20 cellular contexts compared by ENCODE assay signal in genomic region chr12:105744659-105745058, GRCh38.
"Had no signal": no experiment of that assay in that cellular context is flagged by ENCODE, and none has a peak within 500 bp of the region (broad histone marks: within the 10 kb centered on the region; RNA-seq: fewer than 3 reads in every experiment).

No MANE protein-coding gene starts in this region.

- H3K36me3 Mint-ChIP-seq: naive B cell; stimulated activated memory B cell treated with anti-CD40 and anti-IgM and Interleukin-4, amounts not matched to agents 10 μg/mL and 1 μg/mL and 100 μg/mL, for 72 hours had no signal

- DNase-seq: dermis blood vessel endothelial cell; erythroblast; foreskin keratinocyte; kidney glomerular epithelial cell; mesendoderm; naive B cell; psoas muscle; retina; right lobe of liver; spleen; stimulated activated CD4-positive, alpha-beta T cell treated with anti-CD3 and anti-CD28 coated beads, Interleukin-15, amount 100 ng/mL, for 24 hours; stimulated activated CD4-positive, alpha-beta T cell treated with anti-CD3 and anti-CD28 coated beads, Interleukin-1b, Interleukin-23, amount 100 ng/mL, for 48 hours; stimulated activated CD4-positive, alpha-beta T cell treated with anti-CD3 and anti-CD28 coated beads, Interleukin-4, amount 100 ng/mL, for 24 hours; tibial artery; upper lobe of left lung; uterus had no signal

- FAIRE-seq: islet of Langerhans had no signal

- H3K27ac Mint-ChIP-seq: naive B cell; stimulated activated memory B cell treated with anti-CD40 and anti-IgM and Interleukin-4, amounts not matched to agents 10 μg/mL and 1 μg/mL and 100 μg/mL, for 72 hours; stimulated activated naive CD8-positive, alpha-beta T cell treated with anti-CD3 and anti-CD28 coated beads, Interleukin-15, Interleukin-2, amounts not matched to agents 100 ng/mL and 50 ng/mL, for 24 hours had no signal

- H3K36me3 ChIP-seq: right lobe of liver, spleen, tibial artery, upper lobe of left lung, uterus had no signal

- H3K4me1 ChIP-seq: right lobe of liver had no signal

- H3K27me3 ChIP-seq: foreskin keratinocyte, right lobe of liver, tibial artery, upper lobe of left lung, uterus had no signal

- H3K4me1 Mint-ChIP-seq: naive B cell; stimulated activated memory B cell treated with anti-CD40 and anti-IgM and Interleukin-4, amounts not matched to agents 10 μg/mL and 1 μg/mL and 100 μg/mL, for 72 hours had no signal

- ATAC-seq: foreskin keratinocyte; psoas muscle; right lobe of liver; stimulated activated memory B cell treated with anti-CD40 and anti-IgM and Interleukin-4, amounts not matched to agents 10 μg/mL and 1 μg/mL and 100 μg/mL, for 72 hours had no signal

- H3K27ac ChIP-seq: foreskin keratinocyte, psoas muscle, right lobe of liver, spleen, upper lobe of left lung, uterus had no signal

- H3K27me3 Mint-ChIP-seq: stimulated activated memory B cell treated with anti-CD40 and anti-IgM and Interleukin-4, amounts not matched to agents 10 μg/mL and 1 μg/mL and 100 μg/mL, for 72 hours; stimulated activated naive CD8-positive, alpha-beta T cell treated with anti-CD3 and anti-CD28 coated beads, Interleukin-15, Interleukin-2, amounts not matched to agents 100 ng/mL and 50 ng/mL, for 24 hours had no signal

- H3K9me3 ChIP-seq: psoas muscle, right lobe of liver, spleen, tibial artery, upper lobe of left lung, uterus had no signal

- H3K4me3 ChIP-seq: psoas muscle, right lobe of liver, spleen, tibial artery, upper lobe of left lung, uterus had no signal

- H3K9me3 Mint-ChIP-seq: naive B cell; nephron; stimulated activated memory B cell treated with anti-CD40 and anti-IgM and Interleukin-4, amounts not matched to agents 10 μg/mL and 1 μg/mL and 100 μg/mL, for 72 hours; stimulated activated naive CD8-positive, alpha-beta T cell treated with anti-CD3 and anti-CD28 coated beads, Interleukin-15, Interleukin-2, amounts not matched to agents 100 ng/mL and 50 ng/mL, for 24 hours had no signal

- H3K4me3 Mint-ChIP-seq: naive B cell; nephron; stimulated activated memory B cell treated with anti-CD40 and anti-IgM and Interleukin-4, amounts not matched to agents 10 μg/mL and 1 μg/mL and 100 μg/mL, for 72 hours; stimulated activated naive CD8-positive, alpha-beta T cell treated with anti-CD3 and anti-CD28 coated beads, Interleukin-15, Interleukin-2, amounts not matched to agents 100 ng/mL and 50 ng/mL, for 24 hours had no signal
